Comparison of ENCODE assay signal across 1 cellular context in the genomic region with DNA sequence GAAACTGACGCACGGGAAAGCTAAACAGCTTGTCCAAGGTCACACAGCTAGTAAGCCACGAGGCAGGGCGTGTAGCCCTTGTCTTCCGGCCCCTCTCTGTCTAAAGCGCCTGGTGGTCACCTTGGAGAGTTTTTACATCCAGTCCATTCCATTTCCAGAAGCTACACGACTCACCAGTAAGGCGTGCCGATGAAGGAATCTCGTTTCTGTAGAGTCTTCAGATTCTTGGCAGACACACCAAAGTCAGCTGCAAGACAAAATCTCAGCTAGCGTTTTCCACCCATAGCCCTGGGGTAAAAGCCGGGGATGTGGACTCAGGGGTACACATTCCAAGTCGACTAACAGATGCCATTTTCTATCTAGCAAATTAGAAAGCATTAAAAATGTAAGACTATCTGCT.
TF ChIP-seq lines count a peak whose summit lies in the region.

No MANE protein-coding gene starts in this region.

TF ChIP-seq in HepG2, 621 proteins besides CTCF, POLR2A, EP300 and RAD21:
- TF ChIP-seq ZNF18 (CRISPR knock-in tag; IDR thresholded peaks at IDR 0.05; ENCODE audit: insufficient replicate concordance) (no peak), ZMYM2 (CRISPR knock-in tag; IDR thresholded peaks at IDR 0.05) (no peak), SRF (IDR thresholded peaks at IDR 0.05; ENCODE audit: low read depth, low read length) (no peak), CHD2 (IDR thresholded peaks at IDR 0.05; ENCODE audit: low read depth, low read length) (no peak), SOX13 (IDR thresholded peaks at IDR 0.05) (no peak), SOX13 (CRISPR knock-in tag; conservative IDR thresholded peaks at IDR 0.05 in 1 of 2, IDR thresholded peaks at IDR 0.05 in 1 of 2) (no peak), MED8 (CRISPR knock-in tag; IDR thresholded peaks at IDR 0.05; ENCODE audit: insufficient replicate concordance) (no peak), ZFP62 (CRISPR knock-in tag; IDR thresholded peaks at IDR 0.05) (no peak), MAZ (IDR thresholded peaks at IDR 0.05; ENCODE audit: borderline replicate concordance, low read depth, low read length) (no peak), MAZ (CRISPR knock-in tag; IDR thresholded peaks at IDR 0.05; ENCODE audit: low read depth) (no peak), XBP1 (CRISPR knock-in tag; IDR thresholded peaks at IDR 0.05) (no peak), ATF2 (CRISPR knock-in tag; IDR thresholded peaks at IDR 0.05) (no peak), ZNF235 (CRISPR knock-in tag; IDR thresholded peaks at IDR 0.05; ENCODE audit: borderline replicate concordance) (no peak), BCL6 (CRISPR knock-in tag; IDR thresholded peaks at IDR 0.05) (no peak), ATM (IDR thresholded peaks at IDR 0.05; ENCODE audit: borderline replicate concordance) (no peak), DNMT1 (CRISPR knock-in tag; IDR thresholded peaks at IDR 0.05) (no peak), ZNF879 (CRISPR knock-in tag; IDR thresholded peaks at IDR 0.05) (no peak)
- TF ChIP-seq, protein P1, sequence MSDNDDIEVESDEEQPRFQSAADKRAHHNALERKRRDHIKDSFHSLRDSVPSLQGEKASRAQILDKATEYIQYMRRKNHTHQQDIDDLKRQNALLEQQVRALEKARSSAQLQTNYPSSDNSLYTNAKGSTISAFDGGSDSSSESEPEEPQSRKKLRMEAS (IDR thresholded peaks at IDR 0.05) = no peak
TF ChIP-seq in HepG2: peak in this region for 0.
